ENCODE assay signal across 13 cellular contexts in genomic region chr12:31603546-31604009, GRCh38. TPM values are rescaled to one million over a fixed set of nuclear protein-coding genes. Genes with fewer than 3 reads are reported as not detected.
DNase-seq lines count a peak whose midpoint lies in the region; ATAC-seq and TF ChIP-seq lines count a peak whose summit lies in the region.
"Had no signal": no experiment of that assay in that cellular context is flagged by ENCODE, and none has a peak within 500 bp of the region (broad histone marks: within the 10 kb centered on the region; RNA-seq: fewer than 3 reads in every experiment).

No MANE protein-coding gene starts in this region.

- no peaks in the 10 kb centered on the region for H3K36me3 Mint-ChIP-seq in activated T-helper 2 cell treated with anti-CD3 and anti-CD28 coated beads, Interferon-gamma antibody, Interleukin-2, Interleukin-4, amounts not matched to agents 10 μg/mL and 5 μg/mL and 100 μg/mL, durations not matched to agents 14 hours and 24 hours and 36 hours (ENCODE audit: low read depth)

- no peaks in the 10 kb centered on the region for H3K27me3 ChIP-seq in Karpas-422 (ENCODE audit: low read length)
- H3K27me3 ChIP-seq: gastroesophageal sphincter had no signal

- H3K9ac ChIP-seq in Karpas-422 (ENCODE audit: low read length), result 0 out of 2 replicates have a peak overlapping the region, but pooled peaks have one; percentile 24

- TF ChIP-seq CTCF in GM10248 (IDR thresholded peaks at IDR 0.05; ENCODE audit: control extremely low read depth, extremely low read depth, low read depth, missing control alignments), result no peak

- peak; percentile 99 for ATAC-seq in GM19397 (IDR thresholded peaks at IDR 0.05; ENCODE audit: unreplicated experiment)
- peak; percentile 96 for ATAC-seq in HG02885 (IDR thresholded peaks at IDR 0.05; ENCODE audit: poor library complexity, unreplicated experiment)
- ATAC-seq: gastroesophageal sphincter; stimulated activated naive CD8-positive, alpha-beta T cell treated with anti-CD3 and anti-CD28 coated beads, Interleukin-15, Interleukin-2, amounts not matched to agents 100 U/mL and 50 U/mL, for 24 hours had no signal

- CTCF ChIA-PET in GM10248 (lab: Yijun Ruan, JAX), result interaction anchor here (1.4 kb wide), 2 partner anchors 35 to 201 kb away, joined by 3 read pairs; no protein-coding TSS in a partner anchor

- peak overlapping the region; percentile 67 for H3K4me2 ChIP-seq in Karpas-422 (ENCODE audit: low read depth, low read length, poor library complexity, severe bottlenecking)

- intact Hi-C loops in activated T-helper 2 cell treated with anti-CD3 and anti-CD28 coated beads, Interferon-gamma antibody, Interleukin-2, Interleukin-4, amounts not matched to agents 10 μg/mL and 5 μg/mL and 100 μg/mL, durations not matched to agents 14 hours and 24 hours and 36 hours (cut with micrococcal nuclease), result no loop called here

- peak overlapping the region; percentile 97 for H3K27ac ChIP-seq in Karpas-422 (ENCODE audit: low read length)
- H3K27ac ChIP-seq: gastroesophageal sphincter, skin epidermis had no signal

- peaks cover 12% of the 10 kb centered on the region for H3K9me3 Mint-ChIP-seq in activated T-helper 2 cell treated with anti-CD3 and anti-CD28 coated beads, Interferon-gamma antibody, Interleukin-2, Interleukin-4, amounts not matched to agents 10 μg/mL and 5 μg/mL and 100 μg/mL, durations not matched to agents 14 hours and 24 hours and 36 hours

- DNase-seq in GM10248 (ENCODE audit: extremely low spot score) (peak; percentile 39), Karpas-422 (peak; percentile 94), NCI-H510A (lab: John Stamatoyannopoulos, UW) (no peak), hippocampal formation (lab: John Stamatoyannopoulos, UW) (no peak), NCI-H1105 treated with DMSO at 0.1 percent for 48 hours (lab: John Stamatoyannopoulos, UW) (no peak)
- no peak for DNase-seq in activated T-helper 2 cell treated with anti-CD3 and anti-CD28 coated beads, Interferon-gamma antibody, Interleukin-2, Interleukin-4, amounts not matched to agents 10 μg/mL and 5 μg/mL and 100 μg/mL, durations not matched to agents 14 hours and 24 hours and 36 hours (ENCODE audit: low spot score)
- DNase-seq: stimulated activated naive CD8-positive, alpha-beta T cell treated with anti-CD3 and anti-CD28 coated beads, Interleukin-15, Interleukin-2, amounts not matched to agents 100 U/mL and 50 U/mL, for 24 hours had no signal

- H3K4me3 Mint-ChIP-seq in activated T-helper 2 cell treated with anti-CD3 and anti-CD28 coated beads, Interferon-gamma antibody, Interleukin-2, Interleukin-4, amounts not matched to agents 10 μg/mL and 5 μg/mL and 100 μg/mL, durations not matched to agents 14 hours and 24 hours and 36 hours (ENCODE audit: low read depth), result no peak overlapping the region
- H3K4me3 Mint-ChIP-seq: central memory CD8-positive, alpha-beta T cell; T-helper 1 cell treated with Interleukin-12 subunit alpha and Interleukin-12 subunit beta and Interleukin-4 antibody, amounts not matched to agents 30 μg/mL and 1 μg/mL, for 36 hours had no signal

- no peak overlapping the region for H3K27ac Mint-ChIP-seq in activated T-helper 2 cell treated with anti-CD3 and anti-CD28 coated beads, Interferon-gamma antibody, Interleukin-2, Interleukin-4, amounts not matched to agents 10 μg/mL and 5 μg/mL and 100 μg/mL, durations not matched to agents 14 hours and 24 hours and 36 hours
- H3K27ac Mint-ChIP-seq: T-helper 1 cell treated with Interleukin-12 subunit alpha and Interleukin-12 subunit beta and Interleukin-4 antibody, amounts not matched to agents 30 μg/mL and 1 μg/mL, for 36 hours had no signal

- H2AFZ ChIP-seq in Karpas-422 (ENCODE audit: low read length), result peak overlapping the region; percentile 10; the same call in 1 of the 2 replicates

- POLR2A ChIA-PET in GM10248 (lab: Yijun Ruan, JAX), result no interaction called here

- H3K9me3 ChIP-seq in Karpas-422 (ENCODE audit: low read length), result peaks cover 5% of the 10 kb centered on the region; the same call in 1 of the 2 replicates

- H3K9me2 ChIP-seq in Karpas-422 (replicated peaks; ENCODE audit: insufficient read depth, low read length), result no peaks in the 10 kb centered on the region

- no peaks in the 10 kb centered on the region for H3K36me3 ChIP-seq in Karpas-422 (ENCODE audit: insufficient read depth, low read length)
- H3K36me3 ChIP-seq: gastroesophageal sphincter had no signal

- H4K20me1 ChIP-seq in Karpas-422 (ENCODE audit: insufficient read depth, low read depth, low read length), result no peaks in the 10 kb centered on the region

- H3K27me3 Mint-ChIP-seq in activated T-helper 2 cell treated with anti-CD3 and anti-CD28 coated beads, Interferon-gamma antibody, Interleukin-2, Interleukin-4, amounts not matched to agents 10 μg/mL and 5 μg/mL and 100 μg/mL, durations not matched to agents 14 hours and 24 hours and 36 hours (ENCODE audit: low read depth), result no peaks in the 10 kb centered on the region

- no peaks in the 10 kb centered on the region for H3K4me1 Mint-ChIP-seq in activated T-helper 2 cell treated with anti-CD3 and anti-CD28 coated beads, Interferon-gamma antibody, Interleukin-2, Interleukin-4, amounts not matched to agents 10 μg/mL and 5 μg/mL and 100 μg/mL, durations not matched to agents 14 hours and 24 hours and 36 hours (ENCODE audit: low read depth)
- H3K4me1 Mint-ChIP-seq: central memory CD8-positive, alpha-beta T cell had no signal

- H3K4me3 ChIP-seq in Karpas-422 (ENCODE audit: low read length), result peak overlapping the region; percentile 35
- H3K4me3 ChIP-seq: gastroesophageal sphincter, skin epidermis had no signal

- peaks cover 53% of the 10 kb centered on the region for H3K4me1 ChIP-seq in Karpas-422 (ENCODE audit: low read length)
- H3K4me1 ChIP-seq: gastroesophageal sphincter had no signal

- no peaks in the 10 kb centered on the region for H3K79me2 ChIP-seq in Karpas-422 (ENCODE audit: low read length)

RNA-seq across cellular contexts. Expression of gene DENND5B, which starts 12.6 kb away (rescaled TPM):
- 4.7 and 5.5 TPM in 2 replicates for total RNA-seq in Karpas-422 (2014; rRNA removed; shearing (Covaris generic); ENCODE audit: low replicate concordance)
- 0.51 and 1.2 TPM in 2 replicates for total RNA-seq in activated T-helper 2 cell treated with anti-CD3 and anti-CD28 coated beads, Interferon-gamma antibody, Interleukin-2, Interleukin-4, amounts not matched to agents 10 μg/mL and 5 μg/mL and 100 μg/mL, durations not matched to agents 14 hours and 24 hours and 36 hours

RNA-seq across cellular contexts. Expression of gene ETFBKMT, which starts 55.9 kb away (rescaled TPM):
- total RNA-seq in Karpas-422 (2014; rRNA removed; shearing (Covaris generic); ENCODE audit: low replicate concordance), result 1.0 and 1.5 TPM in 2 replicates
- total RNA-seq in activated T-helper 2 cell treated with anti-CD3 and anti-CD28 coated beads, Interferon-gamma antibody, Interleukin-2, Interleukin-4, amounts not matched to agents 10 μg/mL and 5 μg/mL and 100 μg/mL, durations not matched to agents 14 hours and 24 hours and 36 hours, result 0.37 and 0.39 TPM in 2 replicates

Comparison
In these comparisons a context has a peak if more than half of its experiments do, and no peak if none do; other contexts are left out.
1. DNase-seq: peak in GM10248 (single experiment) and Karpas-422 (single experiment); none in NCI-H510A (single experiment), activated T-helper 2 cell treated with anti-CD3 and anti-CD28 coated beads, Interferon-gamma antibody, Interleukin-2, Interleukin-4, amounts not matched to agents 10 μg/mL and 5 μg/mL and 100 μg/mL, durations not matched to agents 14 hours and 24 hours and 36 hours (single experiment), hippocampal formation (0 of 2) and NCI-H1105 treated with DMSO at 0.1 percent for 48 hours (single experiment).